21 cellular contexts compared by ENCODE assay signal in genomic region chr3:113719294-113719693, GRCh38. TPM values are rescaled to one million over a fixed set of nuclear protein-coding genes. Genes with fewer than 3 reads are reported as not detected.
DNase-seq lines count a peak whose midpoint lies in the region; ATAC-seq, FAIRE-seq and TF ChIP-seq lines count a peak whose summit lies in the region.
"Had no signal": no experiment of that assay in that cellular context is flagged by ENCODE, and none has a peak within 500 bp of the region (broad histone marks: within the 10 kb centered on the region; RNA-seq: fewer than 3 reads in every experiment).

No MANE protein-coding gene starts in this region.

- no peaks in the 10 kb centered on the region for H3K27me3 Mint-ChIP-seq in MCF 10A (ENCODE audit: insufficient read depth, unreplicated experiment)
- H3K27me3 Mint-ChIP-seq in mesothelial cell of epicardium (ENCODE audit: low read depth), result no peaks in the 10 kb centered on the region

- no peaks in the 10 kb centered on the region for H3F3A ChIP-seq in PC-3 (ENCODE audit: low read length, unreplicated experiment)

- H3K4me2 ChIP-seq in PC-3 (ENCODE audit: low read length) (no peak overlapping the region), K562 (ENCODE audit: insufficient read depth, low read length) (no peak overlapping the region)

- H4K20me1 ChIP-seq in PC-3 (ENCODE audit: low read length), result peaks cover 13% of the 10 kb centered on the region; the same call in 1 of the 2 replicates
- H4K20me1 ChIP-seq in K562 (replicated peaks; ENCODE audit: control insufficient read depth, insufficient read depth, low read length), result no peaks in the 10 kb centered on the region

- H3K9ac ChIP-seq in PC-3 (ENCODE audit: low read length) (no peak overlapping the region), K562 (ENCODE audit: insufficient read depth in 1 of 2, low read depth in 2 of 2, low read length in 2 of 2) (no peak overlapping the region)

- TF ChIP-seq EP300 in K562 (IDR thresholded peaks at IDR 0.05; ENCODE audit: low read length) (no peak), esophagus muscularis mucosa (IDR thresholded peaks at IDR 0.05) (no peak)

- in situ Hi-C loops in K562 (cut with MboI), result no loop called here

- H3K9me3 ChIP-seq in breast epithelium, result no peaks in the 10 kb centered on the region
- no peaks in the 10 kb centered on the region for H3K9me3 ChIP-seq in PC-3 (ENCODE audit: low read length)
- no peaks in the 10 kb centered on the region for H3K9me3 ChIP-seq in K562 (replicated peaks; ENCODE audit: control insufficient read depth, insufficient read depth, low read depth, low read length)
- no peaks in the 10 kb centered on the region for H3K9me3 ChIP-seq in esophagus muscularis mucosa
- H3K9me3 ChIP-seq: Peyer's patch had no signal

- POLR2A ChIA-PET in MCF 10A (lab: Yijun Ruan, JAX), result interaction anchor here (0.7 to 1.4 kb wide), 3 partner anchors 14 to 25 kb away, joined by 4 to 5 read pairs (median 4); no protein-coding TSS in a partner anchor
- POLR2A ChIA-PET in PC-3 (lab: Charles Lee; ENCODE audit: unreplicated experiment), result no interaction called here
- POLR2A ChIA-PET in K562 (lab: Yijun Ruan, JAX), result interaction anchor here (1.0 kb wide), 1 partner anchor 25 kb away, joined by 3 read pairs; no protein-coding TSS in a partner anchor

- H3K4me1 ChIP-seq in breast epithelium, result no peaks in the 10 kb centered on the region
- H3K4me1 ChIP-seq in PC-3 (ENCODE audit: insufficient read depth, low read length), result no peaks in the 10 kb centered on the region
- H3K4me1 ChIP-seq in K562 (replicated peaks in 1 of 2; ENCODE audit: control insufficient read depth in 2 of 2, insufficient read depth in 2 of 2, low read length in 2 of 2), result no peaks in the 10 kb centered on the region
- H3K4me1 ChIP-seq in esophagus muscularis mucosa, result peaks cover 0 to 17% (median 10%) of the 10 kb centered on the region in 4 donors
- H3K4me1 ChIP-seq: Peyer's patch had no signal

- peaks cover 6% of the 10 kb centered on the region for H3K36me3 ChIP-seq in breast epithelium
- H3K36me3 ChIP-seq in PC-3 (ENCODE audit: low read depth, low read length), result peaks cover 63% of the 10 kb centered on the region
- H3K36me3 ChIP-seq in K562 (ENCODE audit: control insufficient read depth, insufficient read depth, low read length), result peaks cover 68% of the 10 kb centered on the region; the same call in 2 of the 3 replicates
- peaks cover 10 to 42% (median 27%) of the 10 kb centered on the region in 4 donors for H3K36me3 ChIP-seq in esophagus muscularis mucosa

- no peak overlapping the region for H3K4me3 Mint-ChIP-seq in MCF 10A (ENCODE audit: unreplicated experiment)
- no peak overlapping the region for H3K4me3 Mint-ChIP-seq in mesothelial cell of epicardium
- H3K4me3 Mint-ChIP-seq: CD8-positive, alpha-beta T cell; HFFc6 had no signal

- TSS peak; percentile 33 for BruUV-seq in MCF 10A (replicated peaks; lab: Mats Ljungman, UMichigan)
- BruUV-seq in PC-3 (replicated peaks; lab: Mats Ljungman, UMichigan), result TSS peak; percentile 16
- BruUV-seq in K562 (replicated peaks; lab: Mats Ljungman, UMichigan), result TSS peak; percentile 35

- H3K4me3 ChIP-seq in breast epithelium, result no peak overlapping the region
- H3K4me3 ChIP-seq in PC-3 (ENCODE audit: low read length), result no peak overlapping the region
- H3K4me3 ChIP-seq in K562, result no peak overlapping the region
- H3K4me3 ChIP-seq in esophagus muscularis mucosa, result no peak overlapping the region
- H3K4me3 ChIP-seq: Peyer's patch had no signal

- H3K9me3 Mint-ChIP-seq in MCF 10A (ENCODE audit: unreplicated experiment) (no peaks in the 10 kb centered on the region), mesothelial cell of epicardium (no peaks in the 10 kb centered on the region)
- H3K9me3 Mint-ChIP-seq: CD8-positive, alpha-beta T cell; HFFc6 had no signal

- ATAC-seq in PC-3 (no peak), K562 (no peak)
- ATAC-seq: CD8-positive, alpha-beta T cell; Right ventricle myocardium inferior had no signal

- H2AFZ ChIP-seq in PC-3 (ENCODE audit: low read length) (no peak overlapping the region), K562 (ENCODE audit: low read depth, low read length) (no peak overlapping the region)

- TF ChIP-seq POLR2A in breast epithelium (IDR thresholded peaks at IDR 0.05) (no peak), K562 (conservative IDR thresholded peaks at IDR 0.05) (no peak), esophagus muscularis mucosa (IDR thresholded peaks at IDR 0.05; ENCODE audit: low read depth) (no peak)

- intact Hi-C loops in MCF 10A (cut with micrococcal nuclease) (no loop called here), breast epithelium (cut with DNase I; ENCODE audit: low total_unique reads) (no loop called here), PC-3 (cut with micrococcal nuclease) (no loop called here), K562 (cut with micrococcal nuclease) (no loop called here), esophagus muscularis mucosa (cut with DNase I) (no loop called here)

- H3K4me1 Mint-ChIP-seq in MCF 10A (ENCODE audit: insufficient read depth, unreplicated experiment) (no peaks in the 10 kb centered on the region), mesothelial cell of epicardium (peaks cover 26% of the 10 kb centered on the region)

- no peak overlapping the region for H3K27ac Mint-ChIP-seq in MCF 10A (ENCODE audit: low read depth, unreplicated experiment)
- H3K27ac Mint-ChIP-seq in mesothelial cell of epicardium, result peak overlapping the region; percentile 34
- H3K27ac Mint-ChIP-seq: CD8-positive, alpha-beta T cell; HFFc6 had no signal

- H3K27ac ChIP-seq in breast epithelium (no peak overlapping the region), PC-3 (ENCODE audit: low read length) (no peak overlapping the region), K562 (ENCODE audit: extremely low read depth, low read depth, low read length) (no peak overlapping the region), esophagus muscularis mucosa (replicated peaks in 1 of 4) (no peak overlapping the region)
- H3K27ac ChIP-seq: Peyer's patch had no signal

- H3K36me3 Mint-ChIP-seq in MCF 10A (ENCODE audit: insufficient read depth, unreplicated experiment), result peaks cover 74% of the 10 kb centered on the region
- H3K36me3 Mint-ChIP-seq in mesothelial cell of epicardium, result peaks cover 31% of the 10 kb centered on the region

- H3K27me3 ChIP-seq in breast epithelium (no peaks in the 10 kb centered on the region), PC-3 (ENCODE audit: low read length) (no peaks in the 10 kb centered on the region), K562 (ENCODE audit: control insufficient read depth in 2 of 2, insufficient read depth in 2 of 2, low read length in 2 of 2) (no peaks in the 10 kb centered on the region), esophagus muscularis mucosa (no peaks in the 10 kb centered on the region)
- H3K27me3 ChIP-seq: Peyer's patch had no signal

- TF ChIP-seq CTCF in MCF 10A (IDR thresholded peaks at IDR 0.05; ENCODE audit: unreplicated experiment) (no peak), breast epithelium (IDR thresholded peaks at IDR 0.05) (no peak), PC-3 (conservative IDR thresholded peaks at IDR 0.05; ENCODE audit: low read depth, low read length) (no peak), K562 (IDR thresholded peaks at IDR 0.05 in 2 of 3, conservative IDR thresholded peaks at IDR 0.05 in 1 of 3; ENCODE audit: insufficient read depth in 2 of 3, low read depth in 1 of 3, low read length in 3 of 3) (no peak), mesothelial cell of epicardium (IDR thresholded peaks at IDR 0.05; ENCODE audit: unreplicated experiment) (no peak), esophagus muscularis mucosa (IDR thresholded peaks at IDR 0.05) (no peak)

- DNase-seq in MCF 10A (ENCODE audit: unreplicated experiment) (no peak), breast epithelium (ENCODE audit: low spot score in 2 of 2) (no peak), PC-3 (no peak), K562 (ENCODE audit: extremely low read depth in 1 of 4, low spot score in 3 of 4) (no peak), mesothelial cell of epicardium (ENCODE audit: low spot score in 2 of 2, unreplicated experiment in 2 of 2) (no peak), esophagus muscularis mucosa (ENCODE audit: extremely low spot score) (no peak), NCI-H2029 treated with DMSO at 0.1 percent for 48 hours (lab: John Stamatoyannopoulos, UW) (no peak)
- no peak for DNase-seq in stimulated activated CD4-positive, alpha-beta T cell treated with anti-CD3 and anti-CD28 coated beads, Interleukin-4, amount 100 ng/mL, for 1 hour
- DNase-seq: 8988T; AML-193; C1 segment of cervical spinal cord; CD8-positive, alpha-beta T cell; GDM1; H7; HFFc6; NCI-H1092; NCI-H1436; NCI-H187 treated with DMSO at 0.1 percent for 48 hours; NCI-H510A; Peyer's patch had no signal

- CTCF ChIA-PET in MCF 10A (lab: Yijun Ruan, JAX) (interaction anchor here (0.9 to 2.3 kb wide), 2 partner anchors 17 to 20 kb away, joined by 3 to 6 read pairs; no protein-coding TSS in a partner anchor), PC-3 (lab: Charles Lee) (no interaction called here), K562 (lab: Yijun Ruan, JAX; ENCODE audit: low intra/inter-chr PET ratio) (no interaction called here)

- H3K9me2 ChIP-seq in PC-3 (replicated peaks; ENCODE audit: low read length), result no peaks in the 10 kb centered on the region

- FAIRE-seq in K562 (lab: Jason Lieb, UNC), result no peak

- WGBS in K562 (ENCODE audit: insufficient coverage, low coverage, missing lambda C conversion rate), result 100% methylated on average over 1 of the region's 1 CpG
- 64% methylated on average over 1 of the region's 1 CpG for WGBS in esophagus muscularis mucosa

- H3K9me1 ChIP-seq in K562 (ENCODE audit: control insufficient read depth, insufficient read depth, low read length), result no peaks in the 10 kb centered on the region

- TF ChIP-seq RAD21 in K562 (CRISPR knock-in tag; conservative IDR thresholded peaks at IDR 0.05 in 1 of 2, IDR thresholded peaks at IDR 0.05 in 1 of 2), result no peak

- peaks cover 16% of the 10 kb centered on the region for H3K79me2 ChIP-seq in PC-3 (ENCODE audit: low read length)
- 0 out of 3 replicates have a peak, but pooled peaks cover 1% of the 10 kb centered on the region for H3K79me2 ChIP-seq in K562 (ENCODE audit: control insufficient read depth, insufficient read depth, low read length)

RNA-seq across cellular contexts. Expression of gene USF3, which starts 22.9 kb away (rescaled TPM):
- total RNA-seq in MCF 10A (2022), result 11.9 and 12.1 TPM in 2 replicates
- total RNA-seq in breast epithelium, result 10 to 100 TPM; 19.7 to 38.9 (median 28.5) TPM
- total RNA-seq in PC-3 (2014; rRNA removed), result 8.1 and 10.5 TPM in 2 replicates
- total RNA-seq in K562 (2011; cell fraction: chromatin; rRNA removed; ENCODE audit: low replicate concordance), result 2.4 and 8.4 TPM in 2 replicates
- 1.5 and 2.6 TPM in 2 replicates for total RNA-seq in K562 (2011; cell fraction: nucleolus; rRNA removed)
- total RNA-seq in K562 (2011; cell fraction: nucleoplasm; rRNA removed), result 2.9 and 5.5 TPM in 2 replicates
- total RNA-seq in K562 (2014; rRNA removed), result 2.3 and 2.4 TPM in 2 replicates
- 3.1 and 3.7 TPM in 2 replicates for total RNA-seq in K562 (2014; rRNA removed; fragmentation: Illumina TruSeq; extraction: Trizol)
- total RNA-seq in K562 (2015; rRNA removed; fragmentation: Illumina TruSeq; extraction: Trizol), result 4.4 and 4.7 TPM in 2 replicates
- total RNA-seq in K562 (2021), result 3.9 and 4.4 TPM in 2 replicates
- 4.9 and 6.9 TPM in 2 replicates for polyA plus RNA-seq in K562 (2011; rRNA removed)
- 3.2 and 4.0 TPM in 2 replicates for polyA plus RNA-seq in K562 (2011; cell fraction: cytosol; rRNA removed)
- polyA plus RNA-seq in K562 (2011; cell fraction: nucleus; rRNA removed), result 2.8 and 2.9 TPM in 2 replicates
- 1.4 and 1.6 TPM in 2 replicates for polyA plus RNA-seq in K562 (2012)
- polyA plus RNA-seq in K562 (2014; fragmentation: Illumina TruSeq; extraction: Trizol), result 2.9 and 3.1 TPM in 2 replicates
- 1 to 10 TPM; 1.4 to 1.7 TPM for polyA plus RNA-seq in K562 (2014; fragmentation: Nextera tagmentation; extraction: Ambion mirVana)
- polyA plus RNA-seq in K562 (2014; rRNA removed), result 2.1 and 3.1 TPM in 2 replicates
- 14.1 and 15.5 TPM in 2 replicates for polyA minus RNA-seq in K562 (2011; rRNA and poly(A)+ RNA removed)
- 4.2 and 5.3 TPM in 2 replicates for polyA minus RNA-seq in K562 (2011; cell fraction: cytosol; rRNA and poly(A)+ RNA removed)
- 2.8 and 4.8 TPM in 2 replicates for polyA minus RNA-seq in K562 (2011; cell fraction: nucleus; rRNA and poly(A)+ RNA removed)
- total RNA-seq in mesothelial cell of epicardium, result 16.7 to 18.3 TPM (median 17.9 TPM) in 3 replicates
- total RNA-seq in esophagus muscularis mucosa, result 10 to 100 TPM; 20.8 to 28.6 (median 25.0) TPM

RNA-seq across cellular contexts. Expression of gene NAA50, which starts 26.8 kb away (rescaled TPM):
- 219 and 238 TPM in 2 replicates for total RNA-seq in MCF 10A (2022)
- 100 to 1,000 TPM in 2 of 3 donors, 10 to 100 TPM in 1; 98.0 to 140 (median 140) TPM for total RNA-seq in breast epithelium
- total RNA-seq in PC-3 (2014; rRNA removed), result 859 and 989 TPM in 2 replicates
- 8.5 and 23.5 TPM in 2 replicates for total RNA-seq in K562 (2011; cell fraction: chromatin; rRNA removed; ENCODE audit: low replicate concordance)
- 3.6 and 4.8 TPM in 2 replicates for total RNA-seq in K562 (2011; cell fraction: nucleolus; rRNA removed)
- 9.6 and 23.1 TPM in 2 replicates for total RNA-seq in K562 (2011; cell fraction: nucleoplasm; rRNA removed)
- total RNA-seq in K562 (2014; rRNA removed), result 301 and 342 TPM in 2 replicates
- 112 and 137 TPM in 2 replicates for total RNA-seq in K562 (2014; rRNA removed; fragmentation: Illumina TruSeq; extraction: Trizol)
- total RNA-seq in K562 (2015; rRNA removed; fragmentation: Illumina TruSeq; extraction: Trizol), result 97.2 and 99.8 TPM in 2 replicates
- 144 and 147 TPM in 2 replicates for total RNA-seq in K562 (2021)
- polyA plus RNA-seq in K562 (2011; rRNA removed), result 60.4 and 81.8 TPM in 2 replicates
- 31.6 and 68.5 TPM in 2 replicates for polyA plus RNA-seq in K562 (2011; cell fraction: cytosol; rRNA removed)
- polyA plus RNA-seq in K562 (2011; cell fraction: nucleus; rRNA removed), result 17.3 and 23.6 TPM in 2 replicates
- 69.4 and 132 TPM in 2 replicates for polyA plus RNA-seq in K562 (2012)
- polyA plus RNA-seq in K562 (2014; fragmentation: Illumina TruSeq; extraction: Trizol), result 142 and 144 TPM in 2 replicates
- 10 to 100 TPM; 40.0 to 58.6 TPM for polyA plus RNA-seq in K562 (2014; fragmentation: Nextera tagmentation; extraction: Ambion mirVana)
- 112 and 120 TPM in 2 replicates for polyA plus RNA-seq in K562 (2014; rRNA removed)
- 92.5 and 112 TPM in 2 replicates for polyA minus RNA-seq in K562 (2011; rRNA and poly(A)+ RNA removed)
- 39.0 and 60.6 TPM in 2 replicates for polyA minus RNA-seq in K562 (2011; cell fraction: cytosol; rRNA and poly(A)+ RNA removed)
- polyA minus RNA-seq in K562 (2011; cell fraction: nucleus; rRNA and poly(A)+ RNA removed), result 15.3 and 15.8 TPM in 2 replicates
- 83.2 to 87.3 TPM (median 85.9 TPM) in 3 replicates for total RNA-seq in mesothelial cell of epicardium
- total RNA-seq in esophagus muscularis mucosa, result 100 to 1,000 TPM in 3 of 4 donors, 10 to 100 TPM in 1; 98.0 to 153 (median 119) TPM

RNA-seq across cellular contexts. Expression of gene ATP6V1A, which starts 27.5 kb away (rescaled TPM):
- 51.6 and 53.4 TPM in 2 replicates for total RNA-seq in MCF 10A (2022)
- total RNA-seq in breast epithelium, result 10 to 100 TPM; 44.6 to 68.5 (median 48.6) TPM
- 40.3 and 43.8 TPM in 2 replicates for total RNA-seq in PC-3 (2014; rRNA removed)
- total RNA-seq in K562 (2011; cell fraction: chromatin; rRNA removed; ENCODE audit: low replicate concordance), result 12.3 and 25.3 TPM in 2 replicates
- 6.3 and 7.0 TPM in 2 replicates for total RNA-seq in K562 (2011; cell fraction: nucleolus; rRNA removed)
- total RNA-seq in K562 (2011; cell fraction: nucleoplasm; rRNA removed), result 14.1 and 21.8 TPM in 2 replicates
- total RNA-seq in K562 (2014; rRNA removed), result 29.7 and 33.3 TPM in 2 replicates
- total RNA-seq in K562 (2014; rRNA removed; fragmentation: Illumina TruSeq; extraction: Trizol), result 54.9 and 59.5 TPM in 2 replicates
- total RNA-seq in K562 (2015; rRNA removed; fragmentation: Illumina TruSeq; extraction: Trizol), result 41.7 and 44.8 TPM in 2 replicates
- total RNA-seq in K562 (2021), result 57.1 and 60.7 TPM in 2 replicates
- polyA plus RNA-seq in K562 (2011; rRNA removed), result 38.4 and 55.4 TPM in 2 replicates
- 11.2 and 19.0 TPM in 2 replicates for polyA plus RNA-seq in K562 (2011; cell fraction: cytosol; rRNA removed)
- 6.4 and 10.0 TPM in 2 replicates for polyA plus RNA-seq in K562 (2011; cell fraction: nucleus; rRNA removed)
- 13.1 and 19.0 TPM in 2 replicates for polyA plus RNA-seq in K562 (2012)
- polyA plus RNA-seq in K562 (2014; fragmentation: Illumina TruSeq; extraction: Trizol), result 30.6 and 35.3 TPM in 2 replicates
- 10 to 100 TPM; 29.7 to 39.9 TPM for polyA plus RNA-seq in K562 (2014; fragmentation: Nextera tagmentation; extraction: Ambion mirVana)
- 23.6 and 28.2 TPM in 2 replicates for polyA plus RNA-seq in K562 (2014; rRNA removed)
- 107 and 113 TPM in 2 replicates for polyA minus RNA-seq in K562 (2011; rRNA and poly(A)+ RNA removed)
- polyA minus RNA-seq in K562 (2011; cell fraction: cytosol; rRNA and poly(A)+ RNA removed), result 24.8 and 36.2 TPM in 2 replicates
- polyA minus RNA-seq in K562 (2011; cell fraction: nucleus; rRNA and poly(A)+ RNA removed), result 4.8 and 10.3 TPM in 2 replicates
- total RNA-seq in mesothelial cell of epicardium, result 52.0 to 58.2 TPM (median 52.6 TPM) in 3 replicates
- 10 to 100 TPM; 21.0 to 23.5 (median 22.8) TPM for total RNA-seq in esophagus muscularis mucosa
